Comparison of ENCODE assay signal across 8 cellular contexts in genomic region chr7:72879737-72880215, GRCh38. TPM values are rescaled to one million over a fixed set of nuclear protein-coding genes. Genes with fewer than 3 reads are reported as not detected.
A peak's percentile ranks its signal among the peaks of the same experiment; 100 is the strongest.
DNase-seq lines count a peak whose midpoint lies in the region; TF ChIP-seq lines count a peak whose summit lies in the region.
"Not testable (repeated sequence)": the region's sequence is repeated elsewhere in the genome, so short reads cannot be mapped to it uniquely, and the experiment has no call there.

No MANE protein-coding gene starts in this region.

- H3K27ac ChIP-seq in left ventricle myocardium inferior (replicated peaks) (peak overlapping the region; percentile 95), neutrophil (peak overlapping the region; percentile 90)

- H3K27me3 ChIP-seq in left ventricle myocardium inferior (ENCODE audit: low read depth); neutrophil: not testable (repeated sequence)

- H3K36me3 ChIP-seq in left ventricle myocardium inferior: peaks cover 17% of the 10 kb centered on the region
- not testable (repeated sequence) for H3K36me3 ChIP-seq in neutrophil

- H3K4me1 ChIP-seq in left ventricle myocardium inferior: peaks cover 23% of the 10 kb centered on the region
- H3K4me1 ChIP-seq in neutrophil (ENCODE audit: control insufficient read depth in 1 of 2, insufficient read depth in 1 of 2, low read depth in 1 of 2, low read length in 1 of 2): not testable (repeated sequence)

- DNase-seq in Caki2 (ENCODE audit: low read depth) (peak; percentile 52), HCEC 1CT (peak; percentile 55), NCI-H460 (ENCODE audit: extremely low read depth, low read depth) (peak; percentile 25), brain pericyte (ENCODE audit: low read depth, low spot score) (peak; percentile 5), left ventricle myocardium inferior (peak; percentile 60)
- peak; percentile 41 for DNase-seq in activated CD4-positive, CD25-positive, alpha-beta regulatory T cell treated with anti-CD3 and anti-CD28 coated beads, Interleukin-2, amount 50 U/mL, for 72 hours
- peak; percentile 20 for DNase-seq in stimulated activated naive CD4-positive, alpha-beta T cell treated with Interleukin-2 at 50 U/mL for 16 hours (lab: John Stamatoyannopoulos, UW)

- not testable (repeated sequence) for TF ChIP-seq CTCF in left ventricle myocardium inferior (IDR thresholded peaks at IDR 0.05; ENCODE audit: borderline replicate concordance); neutrophil (IDR thresholded peaks at IDR 0.05)

- in situ Hi-C loops in Caki2 (cut with HindIII; ENCODE audit: low pct_unique_long_range_greater_than_20kb, low sequenced_read_pairs): not testable (repeated sequence)

- intact Hi-C loops in left ventricle myocardium inferior (cut with micrococcal nuclease): not testable (repeated sequence)

- peak overlapping the region; percentile 91 for H3K4me3 ChIP-seq in left ventricle myocardium inferior
- peak overlapping the region; percentile 73 to 77 for H3K4me3 ChIP-seq in neutrophil (ENCODE audit: low read depth in 1 of 2, low read length in 1 of 2)

- not testable (repeated sequence) for H3K9me3 ChIP-seq in left ventricle myocardium inferior (replicated peaks); neutrophil

RNA-seq across cellular contexts. Expression of gene POM121, which starts 45.1 kb away (rescaled TPM):
- total RNA-seq in Caki2 (2014; rRNA removed; shearing (Covaris generic); ENCODE audit: low replicate concordance): 2.7 and 3.6 TPM in 2 replicates
- 8.5 and 8.8 TPM in 2 replicates for total RNA-seq in NCI-H460 (2014; rRNA removed; shearing (Covaris generic))
- polyA plus RNA-seq in NCI-H460 (2014; cell fraction: nucleus; rRNA removed): 9.0 and 10.7 TPM in 2 replicates
- 17.3 TPM for total RNA-seq in left ventricle myocardium inferior

RNA-seq across cellular contexts. Expression of gene TYW1B, which starts 51.8 kb away (rescaled TPM):
- total RNA-seq in Caki2 (2014; rRNA removed; shearing (Covaris generic); ENCODE audit: low replicate concordance): 0.09 and 0.78 TPM in 2 replicates
- total RNA-seq in NCI-H460 (2014; rRNA removed; shearing (Covaris generic)): 0.89 and 1.2 TPM in 2 replicates
- polyA plus RNA-seq in NCI-H460 (2014; cell fraction: nucleus; rRNA removed): 0.74 and 1.4 TPM in 2 replicates
- 2.5 TPM for total RNA-seq in left ventricle myocardium inferior

Comparison
In these comparisons a context has a peak if more than half of its experiments do, and no peak if none do; other contexts are left out.
1. Peak in every context shown above with its lines: DNase-seq, H3K4me3 ChIP-seq and H3K27ac ChIP-seq.
2. DNase-seq: peak in every context shown above with its lines; median percentile 60 in left ventricle myocardium inferior; 55 in HCEC 1CT; 52 in Caki2; 41 in activated CD4-positive, CD25-positive, alpha-beta regulatory T cell treated with anti-CD3 and anti-CD28 coated beads, Interleukin-2, amount 50 U/mL, for 72 hours; 25 in NCI-H460; 20 in stimulated activated naive CD4-positive, alpha-beta T cell treated with Interleukin-2 at 50 U/mL for 16 hours; 5 in brain pericyte.